13 cellular contexts compared by ENCODE assay signal in the genomic region with DNA sequence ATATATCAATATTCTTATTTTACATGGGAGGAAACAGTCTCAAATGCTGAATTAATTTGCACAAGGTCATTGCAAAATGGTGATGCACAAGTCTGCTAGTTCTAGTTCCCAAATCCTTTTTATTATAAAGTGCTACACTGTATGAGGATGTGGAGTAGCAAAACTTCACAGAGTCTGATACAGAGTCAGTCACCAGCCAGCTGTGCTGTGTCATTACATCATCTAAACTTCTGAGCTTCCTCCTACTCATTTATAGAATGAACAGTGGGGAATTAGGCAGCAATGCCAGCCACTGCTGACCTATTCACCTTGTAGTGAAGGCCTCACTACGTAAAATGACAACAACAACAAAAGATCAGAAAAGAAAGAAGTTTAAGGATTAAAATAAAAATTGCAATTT.
DNase-seq lines count a peak whose midpoint lies in the region; ATAC-seq and TF ChIP-seq lines count a peak whose summit lies in the region.
"Had no signal": no experiment of that assay in that cellular context is flagged by ENCODE, and none has a peak within 500 bp of the region (broad histone marks: within the 10 kb centered on the region; RNA-seq: fewer than 3 reads in every experiment).

No MANE protein-coding gene starts in this region.

- H3K4me3 Mint-ChIP-seq in activated T-cell treated with anti-CD3 and anti-CD28 coated beads, Interleukin-2, amount 50 U/mL, for 4 hours = no peak overlapping the region

- peak; percentile 65 for DNase-seq in GM13977 (ENCODE audit: low spot score)
- DNase-seq in Kasumi-1 (lab: John Stamatoyannopoulos, UW) = peak; percentile 22 to 41
- DNase-seq in fibroblast of pulmonary artery (ENCODE audit: low read depth) = peak; percentile 78
- DNase-seq in prostate gland (ENCODE audit: low spot score) = no peak
- no peak for DNase-seq in NCI-H1105 (lab: John Stamatoyannopoulos, UW)
- no peak for DNase-seq in activated T-cell treated with anti-CD3 and anti-CD28 coated beads, Interleukin-2, amount 50 U/mL, for 4 hours
- no peak for DNase-seq in AG08395 (ENCODE audit: low spot score)
- DNase-seq: central memory CD4-positive, alpha-beta T cell; H7; NCI-H1694 treated with DMSO at 0.1 percent for 48 hours; right lobe of liver had no signal

- no peaks in the 10 kb centered on the region for H3K27me3 Mint-ChIP-seq in activated T-cell treated with anti-CD3 and anti-CD28 coated beads, Interleukin-2, amount 50 U/mL, for 4 hours (ENCODE audit: low read depth)

- no peaks in the 10 kb centered on the region for H3K36me3 ChIP-seq in prostate gland
- H3K36me3 ChIP-seq: right lobe of liver had no signal

- no peaks in the 10 kb centered on the region for H3K9me3 Mint-ChIP-seq in activated T-cell treated with anti-CD3 and anti-CD28 coated beads, Interleukin-2, amount 50 U/mL, for 4 hours

- H3K4me1 ChIP-seq in prostate gland (replicated peaks) = no peaks in the 10 kb centered on the region
- H3K4me1 ChIP-seq: right lobe of liver had no signal

- TF ChIP-seq CTCF in GM13977 (IDR thresholded peaks at IDR 0.05; ENCODE audit: extremely low read depth, insufficient read depth, missing control alignments) (no peak), fibroblast of pulmonary artery (IDR thresholded peaks at IDR 0.05; ENCODE audit: low read length, missing control alignments) (no peak), prostate gland (IDR thresholded peaks at IDR 0.05) (no peak)

- no peaks in the 10 kb centered on the region for H3K27me3 ChIP-seq in prostate gland (replicated peaks; ENCODE audit: insufficient read depth)
- H3K27me3 ChIP-seq: right lobe of liver had no signal

- peak; percentile 94 for ATAC-seq in GM21717 (IDR thresholded peaks at IDR 0.05; ENCODE audit: unreplicated experiment)
- ATAC-seq in activated T-cell treated with anti-CD3 and anti-CD28 coated beads, Interleukin-2, amount 50 U/mL, for 4 hours = no peak

- no peak overlapping the region for H3K27ac ChIP-seq in prostate gland
- H3K27ac ChIP-seq: right lobe of liver, VCaP had no signal

- 69% methylated on average over 1 of the region's 1 CpG for WGBS in prostate gland

- H3K36me3 Mint-ChIP-seq in activated T-cell treated with anti-CD3 and anti-CD28 coated beads, Interleukin-2, amount 50 U/mL, for 4 hours (ENCODE audit: insufficient read depth) = no peaks in the 10 kb centered on the region

- no peaks in the 10 kb centered on the region for H3K4me1 Mint-ChIP-seq in activated T-cell treated with anti-CD3 and anti-CD28 coated beads, Interleukin-2, amount 50 U/mL, for 4 hours (ENCODE audit: low read depth)

- in situ Hi-C loops in GM13977 (cut with MboI; ENCODE audit: low pct_unique_long_range_greater_than_20kb, low sequenced_read_pairs, unreplicated experiment) = no loop called here

- TF ChIP-seq POLR2A in prostate gland (IDR thresholded peaks at IDR 0.05) = no peak

- intact Hi-C loops in prostate gland (cut with DNase I) = no loop called here

- no peaks in the 10 kb centered on the region for H3K9me3 ChIP-seq in prostate gland
- H3K9me3 ChIP-seq: right lobe of liver had no signal

- no peak overlapping the region for H3K4me3 ChIP-seq in fibroblast of pulmonary artery (replicated peaks; ENCODE audit: low read depth, low read length)
- no peak overlapping the region for H3K4me3 ChIP-seq in prostate gland
- H3K4me3 ChIP-seq: right lobe of liver had no signal

Comparison
In these comparisons a context has a peak if more than half of its experiments do, and no peak if none do; other contexts are left out.
1. DNase-seq: peak in GM13977 (single experiment), Kasumi-1 (2 of 2) and fibroblast of pulmonary artery (single experiment); none in prostate gland (single experiment), NCI-H1105 (single experiment), activated T-cell treated with anti-CD3 and anti-CD28 coated beads, Interleukin-2, amount 50 U/mL, for 4 hours (single experiment) and AG08395 (single experiment).